In genomic region chr16:35409503-35409902, GRCh38 we compare ENCODE assay signal across 18 cellular contexts.
"Had no signal": no experiment of that assay in that cellular context is flagged by ENCODE, and none has a peak within 500 bp of the region (broad histone marks: within the 10 kb centered on the region; RNA-seq: fewer than 3 reads in every experiment).

No MANE protein-coding gene starts in this region.

- H3K36me3 ChIP-seq: brain microvascular endothelial cell, lower lobe of right lung, neutrophil, thyroid gland had no signal

- H3K9me3 ChIP-seq: lower lobe of right lung, neutrophil, thyroid gland had no signal

- H3K4me1 ChIP-seq: lower lobe of right lung, thyroid gland had no signal

- H3K27me3 ChIP-seq: brain microvascular endothelial cell, hepatocyte, neutrophil, thyroid gland had no signal

- H2AFZ ChIP-seq: hepatocyte had no signal

- H3K27ac ChIP-seq: brain microvascular endothelial cell, coronary artery, hepatocyte, lower lobe of right lung, neutrophil, thyroid gland had no signal

- H3K4me3 ChIP-seq: coronary artery, hepatocyte, lower lobe of right lung, thyroid gland had no signal

- DNase-seq: activated CD4-positive, alpha-beta T cell treated with anti-CD3 and anti-CD28 coated beads, Interleukin-2, amount 10 ng/mL, durations not matched to agents 24 days and 14 days; activated CD4-positive, CD25-positive, alpha-beta regulatory T cell; activated CD8-positive, alpha-beta T cell treated with anti-CD3 and anti-CD28 coated beads for 36 hours; activated naive CD4-positive, alpha-beta T cell treated with Interleukin-2 at 50 U/mL for 16 hours; activated T-cell treated with anti-CD3 and anti-CD28 coated beads, Interleukin-2, amount 50 U/mL, for 24 hours; aorta; brain microvascular endothelial cell; foreskin fibroblast; left cardiac atrium; lower lobe of right lung; stimulated activated naive CD4-positive, alpha-beta T cell; T-cell; thyroid gland had no signal

- H3K79me2 ChIP-seq: hepatocyte had no signal

- ATAC-seq: activated CD8-positive, alpha-beta T cell treated with anti-CD3 and anti-CD28 coated beads for 36 hours; esophagus mucosa; left cardiac atrium; lower lobe of right lung; natural killer cell treated with Interleukin-12 subunit alpha and Interleukin-12 subunit beta and Interleukin-15 and Interleukin-18, amount 100 ng/mL, for 72 hours; T-cell had no signal

- H3K4me2 ChIP-seq: hepatocyte had no signal
